ENCODE assay signal across 1 cellular context in the genomic region with DNA sequence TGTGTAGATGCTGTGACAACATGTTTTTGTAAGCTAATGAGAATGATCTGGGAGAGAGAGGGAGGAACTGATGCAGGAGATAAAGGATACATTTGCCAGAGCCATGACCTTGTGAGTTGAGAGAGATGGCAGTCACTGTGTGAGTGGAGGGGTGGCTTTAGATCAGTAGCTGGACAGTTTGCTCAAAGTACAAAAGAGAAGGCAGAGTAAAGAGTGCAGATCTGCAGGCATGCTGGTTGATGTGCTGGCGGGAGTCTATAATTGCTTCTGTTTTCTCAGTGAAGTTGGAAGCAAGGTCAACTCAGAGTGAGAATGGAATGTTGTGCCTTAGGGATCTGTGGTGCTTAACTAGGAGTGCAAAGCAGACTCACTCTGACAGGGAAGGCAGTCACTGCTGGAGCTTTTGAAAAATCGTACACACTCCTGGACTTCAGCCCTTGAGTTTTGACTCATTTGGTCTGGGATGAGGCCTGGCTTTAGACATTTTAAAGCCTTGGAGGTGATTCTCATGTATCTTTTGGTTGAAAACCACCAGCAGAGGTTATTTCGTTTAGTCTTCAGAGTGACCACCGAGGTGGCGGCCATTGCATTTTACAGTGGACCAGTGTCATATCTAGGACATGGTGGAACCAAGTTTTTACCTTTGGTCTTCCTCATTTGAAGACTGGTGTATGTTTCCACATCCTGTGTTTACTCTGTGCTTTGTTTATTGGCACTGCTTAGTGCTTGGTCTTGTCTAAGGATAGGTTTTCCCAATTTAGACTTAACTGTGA.
TF ChIP-seq lines count a peak whose summit lies in the region.

No MANE protein-coding gene starts in this region.

TF ChIP-seq in HepG2, 621 proteins besides CTCF, POLR2A, EP300 and RAD21 (continued from another document and continues in another):
- TF ChIP-seq, protein P1, sequence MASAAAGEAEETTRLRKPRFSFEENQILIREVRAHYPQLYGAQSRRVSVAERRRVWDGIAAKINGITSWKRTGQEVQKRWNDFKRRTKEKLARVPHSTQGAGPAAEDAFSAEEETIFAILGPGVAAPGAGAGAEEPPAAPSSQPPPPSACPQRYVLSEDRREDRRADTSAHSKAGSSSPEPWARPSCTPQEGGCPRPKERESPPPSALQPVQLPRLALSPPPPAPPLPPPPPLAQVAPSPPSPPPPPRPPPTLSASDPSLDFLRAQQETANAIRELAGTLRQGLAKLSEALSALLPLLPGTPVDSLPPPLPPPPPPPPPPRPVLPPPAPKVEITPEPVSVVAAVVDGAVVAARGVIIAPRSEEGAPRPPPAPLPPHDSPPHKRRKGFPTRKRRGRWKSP (CRISPR knock-in tag; IDR thresholded peaks at IDR 0.05) = no peak
- TF ChIP-seq, protein P2, sequence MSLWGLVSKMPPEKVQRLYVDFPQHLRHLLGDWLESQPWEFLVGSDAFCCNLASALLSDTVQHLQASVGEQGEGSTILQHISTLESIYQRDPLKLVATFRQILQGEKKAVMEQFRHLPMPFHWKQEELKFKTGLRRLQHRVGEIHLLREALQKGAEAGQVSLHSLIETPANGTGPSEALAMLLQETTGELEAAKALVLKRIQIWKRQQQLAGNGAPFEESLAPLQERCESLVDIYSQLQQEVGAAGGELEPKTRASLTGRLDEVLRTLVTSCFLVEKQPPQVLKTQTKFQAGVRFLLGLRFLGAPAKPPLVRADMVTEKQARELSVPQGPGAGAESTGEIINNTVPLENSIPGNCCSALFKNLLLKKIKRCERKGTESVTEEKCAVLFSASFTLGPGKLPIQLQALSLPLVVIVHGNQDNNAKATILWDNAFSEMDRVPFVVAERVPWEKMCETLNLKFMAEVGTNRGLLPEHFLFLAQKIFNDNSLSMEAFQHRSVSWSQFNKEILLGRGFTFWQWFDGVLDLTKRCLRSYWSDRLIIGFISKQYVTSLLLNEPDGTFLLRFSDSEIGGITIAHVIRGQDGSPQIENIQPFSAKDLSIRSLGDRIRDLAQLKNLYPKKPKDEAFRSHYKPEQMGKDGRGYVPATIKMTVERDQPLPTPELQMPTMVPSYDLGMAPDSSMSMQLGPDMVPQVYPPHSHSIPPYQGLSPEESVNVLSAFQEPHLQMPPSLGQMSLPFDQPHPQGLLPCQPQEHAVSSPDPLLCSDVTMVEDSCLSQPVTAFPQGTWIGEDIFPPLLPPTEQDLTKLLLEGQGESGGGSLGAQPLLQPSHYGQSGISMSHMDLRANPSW (CRISPR knock-in tag; IDR thresholded peaks at IDR 0.05; ENCODE audit: borderline replicate concordance) = peak; percentile 8; the same call in 1 of the 2 replicates
- TF ChIP-seq ZNF564 (CRISPR knock-in tag; IDR thresholded peaks at IDR 0.05) = 0 out of 2 replicates have a peak, but pooled peaks have one; percentile 23
- no peak for TF ChIP-seq ZFP41 (CRISPR knock-in tag; IDR thresholded peaks at IDR 0.05; ENCODE audit: borderline replicate concordance)
- no peak for TF ChIP-seq CC2D1A (CRISPR knock-in tag; IDR thresholded peaks at IDR 0.05)
- no peak for TF ChIP-seq ZBTB7B (CRISPR knock-in tag; IDR thresholded peaks at IDR 0.05)
- TF ChIP-seq ZNF746 (CRISPR knock-in tag; IDR thresholded peaks at IDR 0.05) = no peak
- no peak for TF ChIP-seq RFX3 (CRISPR knock-in tag; IDR thresholded peaks at IDR 0.05)
- no peak for TF ChIP-seq ZNF704 (CRISPR knock-in tag; IDR thresholded peaks at IDR 0.05; ENCODE audit: borderline replicate concordance)
- TF ChIP-seq CENPT (CRISPR knock-in tag; IDR thresholded peaks at IDR 0.05; ENCODE audit: low read depth) = no peak
- no peak for TF ChIP-seq SP1 (IDR thresholded peaks at IDR 0.05)
- no peak for TF ChIP-seq SP1 (CRISPR knock-in tag; IDR thresholded peaks at IDR 0.05)
- TF ChIP-seq, protein P3, sequence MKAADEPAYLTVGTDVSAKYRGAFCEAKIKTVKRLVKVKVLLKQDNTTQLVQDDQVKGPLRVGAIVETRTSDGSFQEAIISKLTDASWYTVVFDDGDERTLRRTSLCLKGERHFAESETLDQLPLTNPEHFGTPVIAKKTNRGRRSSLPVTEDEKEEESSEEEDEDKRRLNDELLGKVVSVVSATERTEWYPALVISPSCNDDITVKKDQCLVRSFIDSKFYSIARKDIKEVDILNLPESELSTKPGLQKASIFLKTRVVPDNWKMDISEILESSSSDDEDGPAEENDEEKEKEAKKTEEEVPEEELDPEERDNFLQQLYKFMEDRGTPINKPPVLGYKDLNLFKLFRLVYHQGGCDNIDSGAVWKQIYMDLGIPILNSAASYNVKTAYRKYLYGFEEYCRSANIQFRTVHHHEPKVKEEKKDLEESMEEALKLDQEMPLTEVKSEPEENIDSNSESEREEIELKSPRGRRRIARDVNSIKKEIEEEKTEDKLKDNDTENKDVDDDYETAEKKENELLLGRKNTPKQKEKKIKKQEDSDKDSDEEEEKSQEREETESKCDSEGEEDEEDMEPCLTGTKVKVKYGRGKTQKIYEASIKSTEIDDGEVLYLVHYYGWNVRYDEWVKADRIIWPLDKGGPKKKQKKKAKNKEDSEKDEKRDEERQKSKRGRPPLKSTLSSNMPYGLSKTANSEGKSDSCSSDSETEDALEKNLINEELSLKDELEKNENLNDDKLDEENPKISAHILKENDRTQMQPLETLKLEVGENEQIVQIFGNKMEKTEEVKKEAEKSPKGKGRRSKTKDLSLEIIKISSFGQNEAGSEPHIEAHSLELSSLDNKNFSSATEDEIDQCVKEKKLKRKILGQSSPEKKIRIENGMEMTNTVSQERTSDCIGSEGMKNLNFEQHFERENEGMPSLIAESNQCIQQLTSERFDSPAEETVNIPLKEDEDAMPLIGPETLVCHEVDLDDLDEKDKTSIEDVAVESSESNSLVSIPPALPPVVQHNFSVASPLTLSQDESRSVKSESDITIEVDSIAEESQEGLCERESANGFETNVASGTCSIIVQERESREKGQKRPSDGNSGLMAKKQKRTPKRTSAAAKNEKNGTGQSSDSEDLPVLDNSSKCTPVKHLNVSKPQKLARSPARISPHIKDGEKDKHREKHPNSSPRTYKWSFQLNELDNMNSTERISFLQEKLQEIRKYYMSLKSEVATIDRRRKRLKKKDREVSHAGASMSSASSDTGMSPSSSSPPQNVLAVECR (CRISPR knock-in tag; IDR thresholded peaks at IDR 0.05; ENCODE audit: borderline replicate concordance) = peak; percentile 62; the same call in 1 of the 2 replicates
- TF ChIP-seq TEAD2 (CRISPR knock-in tag; IDR thresholded peaks at IDR 0.05) = peak; percentile 60; the same call in 1 of the 2 replicates
- no peak for TF ChIP-seq NCOA1 (CRISPR knock-in tag; IDR thresholded peaks at IDR 0.05)
- peak; percentile 64; the same call in 1 of the 2 replicates for TF ChIP-seq PHF21A (CRISPR knock-in tag; IDR thresholded peaks at IDR 0.05)
- TF ChIP-seq ZNF251 (CRISPR knock-in tag; IDR thresholded peaks at IDR 0.05) = no peak
- TF ChIP-seq SMAD3 (CRISPR knock-in tag; IDR thresholded peaks at IDR 0.05) = no peak; the same call in 1 of the 2 replicates
- TF ChIP-seq, protein P4, sequence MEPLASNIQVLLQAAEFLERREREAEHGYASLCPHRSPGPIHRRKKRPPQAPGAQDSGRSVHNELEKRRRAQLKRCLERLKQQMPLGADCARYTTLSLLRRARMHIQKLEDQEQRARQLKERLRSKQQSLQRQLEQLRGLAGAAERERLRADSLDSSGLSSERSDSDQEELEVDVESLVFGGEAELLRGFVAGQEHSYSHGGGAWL (CRISPR knock-in tag; IDR thresholded peaks at IDR 0.05) = no peak
- TF ChIP-seq RXRB (CRISPR knock-in tag; IDR thresholded peaks at IDR 0.05; ENCODE audit: borderline replicate concordance) = peak; percentile 66
- TF ChIP-seq RBM39 (IDR thresholded peaks at IDR 0.05; ENCODE audit: low read depth, low read length, poor library complexity, severe bottlenecking) = no peak
- TF ChIP-seq ZFYVE20 (CRISPR knock-in tag; IDR thresholded peaks at IDR 0.05; ENCODE audit: borderline replicate concordance, low read depth) = no peak
- TF ChIP-seq GRHL1 (CRISPR knock-in tag; conservative IDR thresholded peaks at IDR 0.05) = no peak
- TF ChIP-seq, protein P5, sequence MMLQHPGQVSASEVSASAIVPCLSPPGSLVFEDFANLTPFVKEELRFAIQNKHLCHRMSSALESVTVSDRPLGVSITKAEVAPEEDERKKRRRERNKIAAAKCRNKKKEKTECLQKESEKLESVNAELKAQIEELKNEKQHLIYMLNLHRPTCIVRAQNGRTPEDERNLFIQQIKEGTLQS (CRISPR knock-in tag; IDR thresholded peaks at IDR 0.05) = no peak
- peak; percentile 51; the same call in 1 of the 2 replicates for TF ChIP-seq ZNF878 (CRISPR knock-in tag; IDR thresholded peaks at IDR 0.05)
- no peak; the same call in 1 of the 2 replicates for TF ChIP-seq MTA1 (CRISPR knock-in tag; IDR thresholded peaks at IDR 0.05; ENCODE audit: borderline replicate concordance)
- TF ChIP-seq BORCS8-MEF2B (CRISPR knock-in tag; IDR thresholded peaks at IDR 0.05) = peak; percentile 66
- peak in 1 of 2 experiments; percentile 36; a peak in 1 of 4 replicates for TF ChIP-seq REST (IDR thresholded peaks at IDR 0.05; ENCODE audit: borderline replicate concordance in 1 of 2, low read depth in 1 of 2, low read length in 2 of 2)
- peak; percentile 35; the same call in 1 of the 2 replicates for TF ChIP-seq MYC (CRISPR knock-in tag; IDR thresholded peaks at IDR 0.05; ENCODE audit: borderline replicate concordance)
- TF ChIP-seq, protein P6, sequence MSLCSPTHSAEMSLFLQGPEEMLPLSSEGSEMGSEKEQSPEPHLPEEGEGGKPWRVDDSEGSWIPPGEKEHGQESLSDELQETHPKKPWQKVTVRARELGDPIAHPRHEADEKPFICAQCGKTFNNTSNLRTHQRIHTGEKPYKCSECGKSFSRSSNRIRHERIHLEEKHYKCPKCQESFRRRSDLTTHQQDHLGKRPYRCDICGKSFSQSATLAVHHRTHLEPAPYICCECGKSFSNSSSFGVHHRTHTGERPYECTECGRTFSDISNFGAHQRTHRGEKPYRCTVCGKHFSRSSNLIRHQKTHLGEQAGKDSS (CRISPR knock-in tag; IDR thresholded peaks at IDR 0.05; ENCODE audit: borderline replicate concordance, low read depth) = peak; percentile 73; the same call in 1 of the 2 replicates
- peak; percentile 55; the same call in 1 of the 2 replicates for TF ChIP-seq ARID3A (IDR thresholded peaks at IDR 0.05; ENCODE audit: low read depth, low read length)
- TF ChIP-seq TFAP4 (IDR thresholded peaks at IDR 0.05; ENCODE audit: borderline replicate concordance, low read depth) = peak; percentile 32; the same call in 1 of the 2 replicates
- TF ChIP-seq ZNF558 (CRISPR knock-in tag; IDR thresholded peaks at IDR 0.05; ENCODE audit: borderline replicate concordance) = no peak
- no peak for TF ChIP-seq NRL (CRISPR knock-in tag; IDR thresholded peaks at IDR 0.05; ENCODE audit: borderline replicate concordance)
- TF ChIP-seq ZNF383 (CRISPR knock-in tag; IDR thresholded peaks at IDR 0.05; ENCODE audit: borderline replicate concordance) = 0 out of 2 replicates have a peak, but pooled peaks have one; percentile 10
